Comparison of ENCODE assay signal across 1 cellular context in the genomic region with DNA sequence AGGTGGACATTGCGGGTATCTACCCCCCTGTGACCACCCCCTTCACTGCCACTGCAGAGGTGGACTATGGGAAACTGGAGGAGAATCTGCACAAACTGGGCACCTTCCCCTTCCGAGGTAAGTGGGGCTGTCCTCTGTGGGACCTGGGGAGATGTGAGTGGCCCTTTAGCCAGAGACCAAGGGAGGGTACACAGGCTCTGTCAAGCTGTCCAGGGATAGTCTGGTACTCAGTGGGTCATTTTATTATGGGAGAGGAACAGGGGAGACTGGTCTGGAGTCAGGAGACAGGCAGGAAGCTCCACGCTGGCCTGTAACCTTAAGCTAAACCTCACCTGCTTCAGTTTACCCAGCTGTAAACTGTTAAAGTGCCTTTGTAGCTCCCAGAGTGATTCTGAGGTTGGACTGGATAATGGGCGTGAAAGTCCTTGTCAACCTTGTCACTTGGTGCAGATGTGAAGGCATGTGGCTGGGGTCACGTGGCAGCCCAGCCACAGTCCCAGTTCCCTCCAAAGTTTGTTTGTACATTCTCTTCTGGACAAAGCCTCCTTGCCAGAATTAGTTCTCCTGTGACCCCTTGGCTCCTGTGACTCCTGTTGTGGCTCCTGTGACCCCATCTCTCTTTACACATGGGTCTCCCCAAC.
TF ChIP-seq lines count a peak whose summit lies in the region.

No MANE protein-coding gene starts in this region.

TF ChIP-seq in HCT116, 20 proteins besides CTCF, POLR2A, EP300 and RAD21:
- no peak for TF ChIP-seq EZH2 (IDR thresholded peaks at IDR 0.05)
- no peak for TF ChIP-seq SRF (IDR thresholded peaks at IDR 0.05; ENCODE audit: low read depth)
- no peak for TF ChIP-seq SP1 (IDR thresholded peaks at IDR 0.05; ENCODE audit: low read depth)
- no peak for TF ChIP-seq TCF7L2 (IDR thresholded peaks at IDR 0.05; ENCODE audit: borderline replicate concordance, extremely low read depth, insufficient read depth, insufficient read length)
- TF ChIP-seq FOSL1 (IDR thresholded peaks at IDR 0.05; ENCODE audit: low read depth), result no peak
- TF ChIP-seq CBX3 (IDR thresholded peaks at IDR 0.05; ENCODE audit: low read depth), result no peak
- no peak for TF ChIP-seq JUND (IDR thresholded peaks at IDR 0.05)
- TF ChIP-seq, protein P1, sequence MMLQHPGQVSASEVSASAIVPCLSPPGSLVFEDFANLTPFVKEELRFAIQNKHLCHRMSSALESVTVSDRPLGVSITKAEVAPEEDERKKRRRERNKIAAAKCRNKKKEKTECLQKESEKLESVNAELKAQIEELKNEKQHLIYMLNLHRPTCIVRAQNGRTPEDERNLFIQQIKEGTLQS (IDR thresholded peaks at IDR 0.05), result no peak
- no peak for TF ChIP-seq SIN3A (IDR thresholded peaks at IDR 0.05; ENCODE audit: low read depth)
- no peak for TF ChIP-seq EGR1 (IDR thresholded peaks at IDR 0.05; ENCODE audit: low read depth)
- TF ChIP-seq, protein P2, sequence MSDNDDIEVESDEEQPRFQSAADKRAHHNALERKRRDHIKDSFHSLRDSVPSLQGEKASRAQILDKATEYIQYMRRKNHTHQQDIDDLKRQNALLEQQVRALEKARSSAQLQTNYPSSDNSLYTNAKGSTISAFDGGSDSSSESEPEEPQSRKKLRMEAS (IDR thresholded peaks at IDR 0.05), result no peak
- TF ChIP-seq ZFX (IDR thresholded peaks at IDR 0.05), result no peak
